8 cellular contexts compared by ENCODE assay signal in genomic region chr2:38601463-38602135, GRCh38. TPM values are rescaled to one million over a fixed set of nuclear protein-coding genes. Genes with fewer than 3 reads are reported as not detected.
DNase-seq lines count a peak whose midpoint lies in the region; ATAC-seq and TF ChIP-seq lines count a peak whose summit lies in the region.

No MANE protein-coding gene starts in this region.

- peak overlapping the region; percentile 96 for H2BK5ac ChIP-seq in neuronal stem cell (ENCODE audit: low read length)

- H3K9me3 ChIP-seq in RWPE2 (ENCODE audit: severe bottlenecking) = no peaks in the 10 kb centered on the region
- H3K9me3 ChIP-seq in neuronal stem cell (replicated peaks in 1 of 2; ENCODE audit: control insufficient read depth in 2 of 2, insufficient read depth in 1 of 2, low read depth in 1 of 2, low read length in 2 of 2) = no peaks in the 10 kb centered on the region

- no CpG with 5 or more reads among the region's 25 CpGs for WGBS in neuronal stem cell (ENCODE audit: extremely low coverage in 2 of 2, insufficient read length in 2 of 2, insufficient replicate concordance in 1 of 2), 2 donors

- peak overlapping the region; percentile 98 for H2AK5ac ChIP-seq in neuronal stem cell (ENCODE audit: low read depth, low read length)

- no peak overlapping the region for H4K91ac ChIP-seq in neuronal stem cell (ENCODE audit: low read depth, low read length, poor library complexity)

- H3K14ac ChIP-seq in neuronal stem cell (ENCODE audit: low read length) = peak overlapping the region; percentile 97

- H2BK12ac ChIP-seq in neuronal stem cell (ENCODE audit: low read length) = no peak overlapping the region

- ATAC-seq in RWPE2 (ENCODE audit: low read depth) = no peak
- ATAC-seq in omental fat pad (ENCODE audit: low FRiP score) = no peak
- no peak for ATAC-seq in GM18909 (IDR thresholded peaks at IDR 0.05; ENCODE audit: poor library complexity, unreplicated experiment)

- H3K27ac ChIP-seq in ACC112 (ENCODE audit: low read depth, low read length) = peak overlapping the region; percentile 66
- peak overlapping the region; percentile 83 for H3K27ac ChIP-seq in RWPE2 (ENCODE audit: poor library complexity, severe bottlenecking)
- peak overlapping the region; percentile 90 for H3K27ac ChIP-seq in epithelial cell of prostate
- H3K27ac ChIP-seq in neuronal stem cell (replicated peaks; ENCODE audit: low read length) = peak overlapping the region; percentile 98

- peaks cover 59% of the 10 kb centered on the region for H3K79me2 ChIP-seq in ACC112 (ENCODE audit: control insufficient read depth, insufficient read depth, low read length, unreplicated experiment)

- peaks cover 4% of the 10 kb centered on the region for H3K79me1 ChIP-seq in neuronal stem cell (ENCODE audit: low read depth, low read length)

- H2BK120ac ChIP-seq in neuronal stem cell (ENCODE audit: low read depth, low read length) = peak overlapping the region; percentile 85

- no peak overlapping the region for H4K8ac ChIP-seq in neuronal stem cell (ENCODE audit: low read depth, low read length)

- no peak overlapping the region for H3K4ac ChIP-seq in neuronal stem cell (ENCODE audit: low read length)

- no peaks in the 10 kb centered on the region for H3K36me3 ChIP-seq in ACC112 (ENCODE audit: insufficient read depth, low read length)
- no peaks in the 10 kb centered on the region for H3K36me3 ChIP-seq in GM06990 (ENCODE audit: control insufficient read depth, insufficient read depth, low read length)
- H3K36me3 ChIP-seq in RWPE2 (ENCODE audit: low read depth) = no peaks in the 10 kb centered on the region
- H3K36me3 ChIP-seq in neuronal stem cell (replicated peaks in 1 of 2; ENCODE audit: control insufficient read depth in 2 of 2, insufficient read depth in 2 of 2, low read length in 2 of 2) = peaks cover 0 to 3% of the 10 kb centered on the region in 2 donors

- no peak overlapping the region for H2AFZ ChIP-seq in ACC112 (ENCODE audit: low read length, unreplicated experiment)
- peak overlapping the region; percentile 91 for H2AFZ ChIP-seq in neuronal stem cell (ENCODE audit: low read length)

- DNase-seq in GM06990 (ENCODE audit: extremely low read depth, insufficient read length) (peak; percentile 15), RWPE2 (ENCODE audit: low spot score) (no peak), epithelial cell of prostate (ENCODE audit: low read depth, low spot score) (no peak), neuronal stem cell (ENCODE audit: low spot score) (peak; percentile 37), omental fat pad (ENCODE audit: low spot score) (no peak), A172 (ENCODE audit: low spot score) (no peak)

- peak overlapping the region; percentile 19 for H3K4me2 ChIP-seq in neuronal stem cell (ENCODE audit: insufficient read depth, low read length, poor library complexity, severe bottlenecking)

- peak overlapping the region; percentile 98 for H3K9ac ChIP-seq in neuronal stem cell (ENCODE audit: low read depth, low read length, poor library complexity)

- TF ChIP-seq CTCF in GM06990 (IDR thresholded peaks at IDR 0.05; ENCODE audit: insufficient read depth, low read length, poor library complexity, severe bottlenecking) (no peak), RWPE2 (IDR thresholded peaks at IDR 0.05; ENCODE audit: poor library complexity, severe bottlenecking) (no peak), omental fat pad (IDR thresholded peaks at IDR 0.05) (no peak)

- peak overlapping the region; percentile 93 for H3K4me3 ChIP-seq in ACC112 (ENCODE audit: low read depth, low read length)
- H3K4me3 ChIP-seq in GM06990 (replicated peaks; ENCODE audit: low read depth, low read length) = peak overlapping the region; percentile 88
- H3K4me3 ChIP-seq in RWPE2 (ENCODE audit: severe bottlenecking) = peak overlapping the region; percentile 88
- H3K4me3 ChIP-seq in neuronal stem cell (ENCODE audit: low read length in 2 of 2) = peak overlapping the region; percentile 79 to 100

- H3K18ac ChIP-seq in neuronal stem cell (ENCODE audit: low read length) = peak overlapping the region; percentile 100

- H2BK15ac ChIP-seq in neuronal stem cell (ENCODE audit: low read length) = no peak overlapping the region

- peaks cover 25% of the 10 kb centered on the region for H3K4me1 ChIP-seq in ACC112 (ENCODE audit: control insufficient read depth, insufficient read depth, low read length, unreplicated experiment)
- H3K4me1 ChIP-seq in RWPE2 (ENCODE audit: insufficient read depth, poor library complexity, severe bottlenecking) = peaks cover 18% of the 10 kb centered on the region
- H3K4me1 ChIP-seq in neuronal stem cell (ENCODE audit: control insufficient read depth in 2 of 2, insufficient read depth in 1 of 2, low read depth in 1 of 2, low read length in 2 of 2) = peaks cover 0 to 13% of the 10 kb centered on the region in 2 donors

- H3K27me3 ChIP-seq in ACC112 (ENCODE audit: insufficient read depth, low read length) = no peaks in the 10 kb centered on the region
- no peaks in the 10 kb centered on the region; the same call in 1 of the 2 replicates for H3K27me3 ChIP-seq in GM06990 (replicated peaks; ENCODE audit: control insufficient read depth, insufficient read depth, low read length)
- H3K27me3 ChIP-seq in RWPE2 (ENCODE audit: insufficient read depth, poor library complexity, severe bottlenecking) = no peaks in the 10 kb centered on the region
- no peaks in the 10 kb centered on the region for H3K27me3 ChIP-seq in neuronal stem cell (ENCODE audit: control insufficient read depth in 3 of 3, insufficient read depth in 3 of 3, low read depth in 1 of 3, low read length in 3 of 3)

- H3K23ac ChIP-seq in neuronal stem cell (ENCODE audit: low read depth, low read length, poor library complexity) = peak overlapping the region; percentile 98

RNA-seq across cellular contexts. Expression of gene HNRNPLL, which starts 1.1 kb away (rescaled TPM):
- 38.1 TPM for polyA plus RNA-seq in neuronal stem cell (2013, experiment 1 of 2)
- 38.5 TPM for polyA plus RNA-seq in neuronal stem cell (2013, experiment 2 of 2)
- 10 to 100 TPM; 32.3 to 41.6 (median 36.4) TPM for total RNA-seq in omental fat pad
- total RNA-seq in A172 (2014; rRNA removed; shearing (Covaris generic)) = 49.2 and 55.8 TPM in 2 replicates

Comparison
In these comparisons a context has a peak if more than half of its experiments do, and no peak if none do; other contexts are left out.
1. DNase-seq: peak in GM06990 (single experiment) and neuronal stem cell (single experiment); none in RWPE2 (single experiment), epithelial cell of prostate (single experiment), omental fat pad (single experiment) and A172 (single experiment).
2. Peak in every context shown above with its lines, with median percentiles within 50 percentile points of each other: H3K27ac ChIP-seq and H3K4me3 ChIP-seq.